21 cellular contexts compared by ENCODE assay signal in the genomic region with DNA sequence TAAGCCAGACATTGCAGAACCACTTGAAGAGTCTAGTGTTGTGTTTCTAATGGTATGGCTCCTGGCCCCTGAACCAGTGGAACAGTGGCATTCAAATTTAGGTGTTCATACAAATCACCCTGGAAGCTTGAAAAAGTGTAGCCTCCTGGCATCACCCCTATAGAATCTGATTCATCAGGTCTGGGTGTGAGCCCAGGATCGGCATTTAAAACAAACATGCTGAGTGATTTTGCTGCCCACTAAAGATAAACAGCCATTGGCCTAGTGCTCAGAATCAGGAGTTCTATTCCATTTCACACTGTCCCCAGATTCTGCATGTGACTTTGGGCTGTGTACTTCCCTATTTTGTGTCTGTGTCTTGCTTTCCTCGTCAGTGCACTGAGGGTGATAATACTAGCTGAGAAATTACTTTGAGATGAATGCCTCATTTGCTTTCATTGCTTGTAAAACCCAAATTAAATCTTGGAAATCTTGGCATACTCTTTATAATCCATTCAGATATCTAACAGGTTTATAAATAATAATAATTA.
A peak's percentile ranks its signal among the peaks of the same experiment; 100 is the strongest.
DNase-seq lines count a peak whose midpoint lies in the region; ATAC-seq and TF ChIP-seq lines count a peak whose summit lies in the region.
"Had no signal": no experiment of that assay in that cellular context is flagged by ENCODE, and none has a peak within 500 bp of the region (broad histone marks: within the 10 kb centered on the region; RNA-seq: fewer than 3 reads in every experiment).

No MANE protein-coding gene starts in this region.

- no peaks in the 10 kb centered on the region for H3K9me2 ChIP-seq in GM23248 (ENCODE audit: insufficient read depth)
- no peaks in the 10 kb centered on the region for H3K9me2 ChIP-seq in PC-3 (replicated peaks; ENCODE audit: low read length)
- no peaks in the 10 kb centered on the region for H3K9me2 ChIP-seq in Karpas-422 (replicated peaks; ENCODE audit: insufficient read depth, low read length)

- H3F3A ChIP-seq in GM23248 (ENCODE audit: insufficient read depth) = no peaks in the 10 kb centered on the region
- H3F3A ChIP-seq in PC-3 (ENCODE audit: low read length, unreplicated experiment) = no peaks in the 10 kb centered on the region

- CTCF ChIA-PET in PC-3 (lab: Charles Lee) = no interaction called here

- no peak overlapping the region for H3K4me2 ChIP-seq in GM23248 (ENCODE audit: unreplicated experiment)
- H3K4me2 ChIP-seq in PC-3 (ENCODE audit: low read length) = no peak overlapping the region
- no peak overlapping the region for H3K4me2 ChIP-seq in Karpas-422 (ENCODE audit: low read depth, low read length, poor library complexity, severe bottlenecking)
- H3K4me2 ChIP-seq: KMS-11 had no signal

- H3K4me1 ChIP-seq in GM23248 (ENCODE audit: insufficient read depth) (no peaks in the 10 kb centered on the region), PC-3 (ENCODE audit: insufficient read depth, low read length) (no peaks in the 10 kb centered on the region), Karpas-422 (ENCODE audit: low read length) (no peaks in the 10 kb centered on the region)

- H3K36me3 ChIP-seq in GM23248 (ENCODE audit: low read depth) = no peaks in the 10 kb centered on the region
- H3K36me3 ChIP-seq in PC-3 (ENCODE audit: low read depth, low read length) = no peaks in the 10 kb centered on the region
- no peaks in the 10 kb centered on the region for H3K36me3 ChIP-seq in Karpas-422 (ENCODE audit: insufficient read depth, low read length)

- H3K27me3 ChIP-seq in GM23248 (replicated peaks; ENCODE audit: insufficient read depth) (no peaks in the 10 kb centered on the region), PC-3 (ENCODE audit: low read length) (peaks cover 8% of the 10 kb centered on the region; the same call in 1 of the 2 replicates), Karpas-422 (ENCODE audit: low read length) (no peaks in the 10 kb centered on the region)

- ATAC-seq in PC-3 = peak; percentile 81
- ATAC-seq in stimulated activated memory B cell treated with anti-CD40 and anti-IgM and Interleukin-4, amounts not matched to agents 10 μg/mL and 1 μg/mL and 100 μg/mL, for 72 hours = peak; percentile 43
- ATAC-seq in HG03097 (IDR thresholded peaks at IDR 0.05; ENCODE audit: low FRiP score, unreplicated experiment) = no peak
- ATAC-seq: HepG2, SK-N-SH treated with all-trans-retinoic acid at 6 μM for 48 hours had no signal

- H3K27ac ChIP-seq in GM23248 (no peak overlapping the region), PC-3 (ENCODE audit: low read length) (no peak overlapping the region), Karpas-422 (ENCODE audit: low read length) (no peak overlapping the region)
- H3K27ac ChIP-seq: KMS-11 had no signal

- H3K79me2 ChIP-seq in GM23248 (ENCODE audit: insufficient read depth) (no peaks in the 10 kb centered on the region), PC-3 (ENCODE audit: low read length) (no peaks in the 10 kb centered on the region), Karpas-422 (ENCODE audit: low read length) (no peaks in the 10 kb centered on the region)

- H3K9ac ChIP-seq in GM23248 = no peak overlapping the region
- no peak overlapping the region for H3K9ac ChIP-seq in PC-3 (ENCODE audit: low read length)
- no peak overlapping the region for H3K9ac ChIP-seq in Karpas-422 (ENCODE audit: low read length)
- H3K9ac ChIP-seq: KMS-11 had no signal

- no peak overlapping the region for H3K4me3 Mint-ChIP-seq in stimulated activated memory B cell treated with anti-CD40 and anti-IgM and Interleukin-4, amounts not matched to agents 10 μg/mL and 1 μg/mL and 100 μg/mL, for 72 hours
- H3K4me3 Mint-ChIP-seq: B cell had no signal

- H3K36me3 Mint-ChIP-seq in stimulated activated memory B cell treated with anti-CD40 and anti-IgM and Interleukin-4, amounts not matched to agents 10 μg/mL and 1 μg/mL and 100 μg/mL, for 72 hours = no peaks in the 10 kb centered on the region

- POLR2A ChIA-PET in PC-3 (lab: Charles Lee; ENCODE audit: unreplicated experiment) = no interaction called here

- TF ChIP-seq CTCF in PC-3 (conservative IDR thresholded peaks at IDR 0.05; ENCODE audit: low read depth, low read length) (no peak), fibroblast of mammary gland (conservative IDR thresholded peaks at IDR 0.05; ENCODE audit: control insufficient read depth, insufficient read depth, low read depth, low read length) (no peak)

- intact Hi-C loops in PC-3 (cut with micrococcal nuclease) = no loop called here

- H3K27ac Mint-ChIP-seq in stimulated activated memory B cell treated with anti-CD40 and anti-IgM and Interleukin-4, amounts not matched to agents 10 μg/mL and 1 μg/mL and 100 μg/mL, for 72 hours = no peak overlapping the region
- H3K27ac Mint-ChIP-seq: B cell had no signal

- 45 to 56% methylated on average over 2 of the region's 2 CpGs for WGBS in GM23248 (ENCODE audit: low coverage in 1 of 2, low lambda C conversion rate in 2 of 2, missing lambda C conversion rate in 2 of 2), 2 experiments

- H3K4me3 ChIP-seq in GM23248 (no peak overlapping the region), PC-3 (ENCODE audit: low read length) (no peak overlapping the region), fibroblast of mammary gland (ENCODE audit: control insufficient read depth, low read depth, low read length) (no peak overlapping the region), Karpas-422 (ENCODE audit: low read length) (no peak overlapping the region)

- no TSS peak for BruUV-seq in PC-3 (replicated peaks; lab: Mats Ljungman, UMichigan)

- peaks cover 9% of the 10 kb centered on the region for H3K27me3 Mint-ChIP-seq in stimulated activated memory B cell treated with anti-CD40 and anti-IgM and Interleukin-4, amounts not matched to agents 10 μg/mL and 1 μg/mL and 100 μg/mL, for 72 hours

- no peaks in the 10 kb centered on the region for H3K9me3 Mint-ChIP-seq in stimulated activated memory B cell treated with anti-CD40 and anti-IgM and Interleukin-4, amounts not matched to agents 10 μg/mL and 1 μg/mL and 100 μg/mL, for 72 hours

- no peak overlapping the region for H2AFZ ChIP-seq in GM23248
- no peak overlapping the region for H2AFZ ChIP-seq in PC-3 (ENCODE audit: low read length)
- H2AFZ ChIP-seq in Karpas-422 (ENCODE audit: low read length) = no peak overlapping the region

- no peaks in the 10 kb centered on the region for H4K20me1 ChIP-seq in GM23248 (ENCODE audit: insufficient read depth)
- H4K20me1 ChIP-seq in PC-3 (ENCODE audit: low read length) = no peaks in the 10 kb centered on the region
- H4K20me1 ChIP-seq in Karpas-422 (ENCODE audit: insufficient read depth, low read depth, low read length) = no peaks in the 10 kb centered on the region

- in situ Hi-C loops in GM23248 (cut with MboI) = no loop called here

- DNase-seq in GM23248 (peak; percentile 55), PC-3 (peak; percentile 64), fibroblast of mammary gland (ENCODE audit: low read depth) (peak; percentile 16), SHP77 treated with DMSO at 0.1 percent for 48 hours (lab: John Stamatoyannopoulos, UW) (no peak), Karpas-422 (no peak)
- DNase-seq: DMS79 treated with DMSO at 0.1 percent for 48 hours, GDM1, MM.1S, NCI-H1105 treated with DMSO at 0.1 percent for 48 hours, NCI-H1694 treated with DMSO at 0.1 percent for 48 hours, NCI-H2107, NCI-H345, NCI-H526 treated with DMSO at 0.1 percent for 48 hours, Right ventricle myocardium superior, T-helper 1 cell had no signal

- H3K4me1 Mint-ChIP-seq in stimulated activated memory B cell treated with anti-CD40 and anti-IgM and Interleukin-4, amounts not matched to agents 10 μg/mL and 1 μg/mL and 100 μg/mL, for 72 hours = no peaks in the 10 kb centered on the region

- H3K9me3 ChIP-seq in GM23248 (ENCODE audit: low read depth) (no peaks in the 10 kb centered on the region), PC-3 (ENCODE audit: low read length) (no peaks in the 10 kb centered on the region), Karpas-422 (ENCODE audit: low read length) (no peaks in the 10 kb centered on the region)

Comparison
In these comparisons a context has a peak if more than half of its experiments do, and no peak if none do; other contexts are left out.
1. DNase-seq: peak in GM23248 (single experiment), PC-3 (single experiment) and fibroblast of mammary gland (single experiment); none in SHP77 treated with DMSO at 0.1 percent for 48 hours (single experiment) and Karpas-422 (single experiment).